Comparison of ENCODE assay signal across 8 cellular contexts in genomic region chr10:75210193-75211006, GRCh38. TPM values are rescaled to one million over a fixed set of nuclear protein-coding genes. Genes with fewer than 3 reads are reported as not detected.
A peak's percentile ranks its signal among the peaks of the same experiment; 100 is the strongest.
DNase-seq lines count a peak whose midpoint lies in the region; ATAC-seq and TF ChIP-seq lines count a peak whose summit lies in the region.

Gene VDAC2 (plus strand): TSS chr10:75210796. CDS start chr10:75211159, 363 bp downstream.

- H3K9ac ChIP-seq in liver (ENCODE audit: low read depth in 1 of 2, low read length in 2 of 2) = peak within 1 kb of the TSS; percentile 91

- under 1% methylated on average over 84 of the region's 84 CpGs for WGBS in liver

- DNase-seq in BE2C (peak; percentile 93), NCI-H526 treated with DMSO at 0.1 percent for 48 hours (lab: John Stamatoyannopoulos, UW) (peak; percentile 51)
- peak; percentile 95 for DNase-seq in activated CD4-positive, alpha-beta T cell treated with anti-CD3 and anti-CD28 coated beads, Interleukin-2, amount 50 U/mL, for 1 hour
- peak; percentile 94 for DNase-seq in stimulated activated CD4-positive, alpha-beta T cell treated with anti-CD3 and anti-CD28 coated beads, Interleukin-4, amount 100 ng/mL, for 24 hours

- H3K27me3 Mint-ChIP-seq in dendritic cell treated with granulocyte-macrophage colony-stimulating factor and Interleukin-4, amounts not matched to agents 40 ng/mL and 50 ng/mL, for 4 days = no peaks in the 10 kb centered on the region

- H3K4me3 ChIP-seq in BE2C (ENCODE audit: low read depth, low read length) (peak within 1 kb of the TSS; percentile 88), liver (ENCODE audit: low read depth in 1 of 3, low read length in 3 of 3) (peak within 1 kb of the TSS; percentile 88 to 93 (median 89))

- intact Hi-C loops in dendritic cell treated with granulocyte-macrophage colony-stimulating factor and Interleukin-4, amounts not matched to agents 40 ng/mL and 50 ng/mL, for 4 days (cut with micrococcal nuclease) = loop anchor here (1.0 to 5.0 kb wide), 3 partner anchors 24 to 383 kb away; partner anchors contain the start of genes COMTD1, KAT6B and SAMD8

- H3K27ac Mint-ChIP-seq in dendritic cell treated with granulocyte-macrophage colony-stimulating factor and Interleukin-4, amounts not matched to agents 40 ng/mL and 50 ng/mL, for 4 days = peak within 1 kb of the TSS; percentile 99

- no peak for TF ChIP-seq CTCF in BE2C (IDR thresholded peaks at IDR 0.05; ENCODE audit: low read depth, low read length)
- TF ChIP-seq CTCF in liver (IDR thresholded peaks at IDR 0.05; ENCODE audit: low read depth, low read length, missing input control) = no peak

- TF ChIP-seq RAD21 in liver (IDR thresholded peaks at IDR 0.05) = no peak

- no peaks in the 10 kb centered on the region for H3K9me3 Mint-ChIP-seq in dendritic cell treated with granulocyte-macrophage colony-stimulating factor and Interleukin-4, amounts not matched to agents 40 ng/mL and 50 ng/mL, for 4 days

- H3K4me1 Mint-ChIP-seq in dendritic cell treated with granulocyte-macrophage colony-stimulating factor and Interleukin-4, amounts not matched to agents 40 ng/mL and 50 ng/mL, for 4 days (ENCODE audit: low read depth) = peaks cover 27% of the 10 kb centered on the region

- TF ChIP-seq POLR2A in GM19193 (IDR thresholded peaks at IDR 0.05; ENCODE audit: extremely low read depth, insufficient read depth, insufficient read length) = peak; percentile 68

- no peaks in the 10 kb centered on the region for H3K4me1 ChIP-seq in BE2C
- H3K4me1 ChIP-seq in liver (ENCODE audit: control insufficient read depth in 4 of 4, insufficient read depth in 4 of 4, low read length in 3 of 4) = peaks cover 2 to 21% (median 15%) of the 10 kb centered on the region in 4 donors

- H3K36me3 ChIP-seq in BE2C (peaks cover 47% of the 10 kb centered on the region), liver (ENCODE audit: control insufficient read depth in 4 of 4, insufficient read depth in 3 of 4, low read depth in 1 of 4, low read length in 3 of 4) (peaks cover 6 to 11% (median 10%) of the 10 kb centered on the region in 4 donors)

- H3K4me3 Mint-ChIP-seq in dendritic cell treated with granulocyte-macrophage colony-stimulating factor and Interleukin-4, amounts not matched to agents 40 ng/mL and 50 ng/mL, for 4 days = peak within 1 kb of the TSS; percentile 97

- H3K36me3 Mint-ChIP-seq in dendritic cell treated with granulocyte-macrophage colony-stimulating factor and Interleukin-4, amounts not matched to agents 40 ng/mL and 50 ng/mL, for 4 days (ENCODE audit: low read depth) = peaks cover 58% of the 10 kb centered on the region

- peak within 1 kb of the TSS; percentile 96 to 97 for H3K27ac ChIP-seq in liver (ENCODE audit: low read depth in 1 of 2, low read length in 2 of 2)

- H3K9me3 ChIP-seq in BE2C = no peaks in the 10 kb centered on the region
- no peaks in the 10 kb centered on the region for H3K9me3 ChIP-seq in liver (ENCODE audit: control insufficient read depth in 4 of 4, low read length in 3 of 4)

- no peaks in the 10 kb centered on the region for H3K27me3 ChIP-seq in BE2C
- H3K27me3 ChIP-seq in liver (ENCODE audit: control insufficient read depth in 4 of 4, insufficient read depth in 4 of 4, low read length in 3 of 4) = no peaks in the 10 kb centered on the region

- peak; percentile 89 for ATAC-seq in HG03432 (IDR thresholded peaks at IDR 0.05; ENCODE audit: unreplicated experiment)

TF ChIP-seq in liver, 16 proteins besides CTCF, POLR2A, EP300 and RAD21:
- TF ChIP-seq SP1 (IDR thresholded peaks at IDR 0.05) = peak; percentile 24
- no peak for TF ChIP-seq REST (IDR thresholded peaks at IDR 0.05)
- no peak for TF ChIP-seq FOXA1 (IDR thresholded peaks at IDR 0.05)
- TF ChIP-seq FOXA2 (IDR thresholded peaks at IDR 0.05) = no peak
- TF ChIP-seq NR2F2 (IDR thresholded peaks at IDR 0.05) = peak; percentile 34
- TF ChIP-seq ATF3 (IDR thresholded peaks at IDR 0.05) = no peak
- no peak for TF ChIP-seq GABPA (IDR thresholded peaks at IDR 0.05 in 1 of 2, conservative IDR thresholded peaks at IDR 0.05 in 1 of 2)
- no peak for TF ChIP-seq HNF4G (IDR thresholded peaks at IDR 0.05)
- no peak for TF ChIP-seq TAF1 (conservative IDR thresholded peaks at IDR 0.05)
- no peak for TF ChIP-seq HNF4A (conservative IDR thresholded peaks at IDR 0.05)
- no peak for TF ChIP-seq JUND (IDR thresholded peaks at IDR 0.05)
- TF ChIP-seq, protein P1, sequence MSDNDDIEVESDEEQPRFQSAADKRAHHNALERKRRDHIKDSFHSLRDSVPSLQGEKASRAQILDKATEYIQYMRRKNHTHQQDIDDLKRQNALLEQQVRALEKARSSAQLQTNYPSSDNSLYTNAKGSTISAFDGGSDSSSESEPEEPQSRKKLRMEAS (IDR thresholded peaks at IDR 0.05) = peak; percentile 4
- TF ChIP-seq ZBTB33 (IDR thresholded peaks at IDR 0.05) = no peak
- peak; percentile 2 for TF ChIP-seq YY1 (IDR thresholded peaks at IDR 0.05)
- no peak for TF ChIP-seq RXRA (IDR thresholded peaks at IDR 0.05)
- TF ChIP-seq EGR1 (IDR thresholded peaks at IDR 0.05; ENCODE audit: low read depth in 2 of 2) = peak in 1 of 2 donors; percentile 47
TF ChIP-seq in liver: peak in this region for 5.

RNA-seq across cellular contexts. Expression of gene VDAC2, which starts in this region (rescaled TPM):
- polyA plus RNA-seq in BE2C (2012; ENCODE audit: insufficient read depth, insufficient read length, low read depth) = 327 TPM
- 10 to 100 TPM; 41.3 to 46.1 TPM for total RNA-seq in liver
- polyA plus RNA-seq in liver = 10 to 100 TPM; 58.9 to 67.1 TPM

Comparison
In these comparisons a context has a peak if more than half of its experiments do, and no peak if none do; other contexts are left out.
1. Peak in every context shown above with its lines: DNase-seq, ATAC-seq, H3K4me3 ChIP-seq and H3K27ac ChIP-seq.